Comparison of ENCODE assay signal across 23 cellular contexts in the genomic region with DNA sequence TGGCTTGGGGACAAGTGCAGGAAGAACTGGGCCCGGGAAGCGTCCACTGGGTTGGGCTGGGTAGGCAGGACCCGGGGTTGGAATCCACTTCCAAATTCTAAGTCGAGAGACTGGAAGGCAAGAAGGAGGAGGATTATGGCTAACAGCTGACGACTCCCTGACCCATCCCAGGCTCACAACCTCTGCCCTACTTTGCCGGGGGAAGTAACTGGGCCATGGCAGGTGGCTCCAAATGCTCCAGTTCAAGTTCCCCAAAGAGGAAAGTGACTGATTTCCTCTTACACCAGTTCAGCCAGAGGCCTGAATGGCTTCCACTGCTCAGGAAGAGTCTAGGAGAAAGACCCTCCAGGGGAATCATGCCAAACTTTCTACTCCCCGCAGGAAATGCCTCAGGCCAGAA. TPM values are rescaled to one million over a fixed set of nuclear protein-coding genes. Genes with fewer than 3 reads are reported as not detected.
A peak's percentile ranks its signal among the peaks of the same experiment; 100 is the strongest.
DNase-seq lines count a peak whose midpoint lies in the region; ATAC-seq lines count a peak whose summit lies in the region.
"Had no signal": no experiment of that assay in that cellular context is flagged by ENCODE, and none has a peak within 500 bp of the region (broad histone marks: within the 10 kb centered on the region; RNA-seq: fewer than 3 reads in every experiment).

No MANE protein-coding gene starts in this region.

- H3K27ac Mint-ChIP-seq in activated T-cell treated with anti-CD3 and anti-CD28 coated beads, Interleukin-2, amount 50 U/mL, for 24 hours, result peak overlapping the region; percentile 50
- H3K27ac Mint-ChIP-seq: CD8-positive, alpha-beta T cell had no signal

- H3K4me1 ChIP-seq in right cardiac atrium (ENCODE audit: control insufficient read depth, insufficient read depth, low read length), result no peaks in the 10 kb centered on the region
- H3K4me1 ChIP-seq: BLaER1 treated with 17β-estradiol and CSF1 and Interleukin-3, amounts not matched to agents 10 nM and 100 nM had no signal

- no peak overlapping the region for H3K27ac ChIP-seq in right cardiac atrium (ENCODE audit: low read length)

- no peaks in the 10 kb centered on the region for H3K27me3 ChIP-seq in right cardiac atrium (ENCODE audit: control insufficient read depth, insufficient read depth)
- H3K27me3 ChIP-seq: BLaER1 treated with 17β-estradiol and CSF1 and Interleukin-3, amounts not matched to agents 10 nM and 100 nM; MG63 had no signal

- H3K9me3 Mint-ChIP-seq in activated T-cell treated with anti-CD3 and anti-CD28 coated beads, Interleukin-2, amount 50 U/mL, for 24 hours, result no peaks in the 10 kb centered on the region
- H3K9me3 Mint-ChIP-seq: CD8-positive, alpha-beta T cell had no signal

- H3K9me3 ChIP-seq in right cardiac atrium (ENCODE audit: control insufficient read depth, low read length), result no peaks in the 10 kb centered on the region
- H3K9me3 ChIP-seq: BLaER1 treated with 17β-estradiol and CSF1 and Interleukin-3, amounts not matched to agents 10 nM and 100 nM; MG63 had no signal

- DNase-seq in activated T-cell treated with anti-CD3 and anti-CD28 coated beads, Interleukin-2, amount 50 U/mL, for 24 hours, result no peak
- DNase-seq in activated T-cell treated with anti-CD3 and anti-CD28 coated beads, Interleukin-2, amount 50 U/mL, for 48 hours, result no peak
- peak; percentile 48 for DNase-seq in dermis blood vessel endothelial cell
- peak; percentile 20 for DNase-seq in posterior vena cava (ENCODE audit: low spot score)
- DNase-seq in T1000 (lab: John Stamatoyannopoulos, UW), result no peak
- no peak for DNase-seq in right cardiac atrium
- DNase-seq: 8988T; CD8-positive, alpha-beta T cell; DND-41; Kasumi-1; MG63; NCI-H1048; NCI-H1417 treated with DMSO at 0.1 percent for 48 hours; NCI-H187; NCI-H2107; NCI-H510A; NK-92 treated with Interleukin-12 subunit alpha and Interleukin-12 subunit beta, amount 100 ng/mL, for 24 hours; SIG-M5 had no signal

- H3K4me3 ChIP-seq in right cardiac atrium (ENCODE audit: low read length), result no peak overlapping the region
- H3K4me3 ChIP-seq: BLaER1 treated with 17β-estradiol and CSF1 and Interleukin-3, amounts not matched to agents 10 nM and 100 nM; MG63 had no signal

- ATAC-seq in HG02870 (IDR thresholded peaks at IDR 0.05; ENCODE audit: unreplicated experiment), result no peak
- no peak for ATAC-seq in GM19328 (IDR thresholded peaks at IDR 0.05; ENCODE audit: unreplicated experiment)
- ATAC-seq in right cardiac atrium, result no peak
- ATAC-seq: CD8-positive, alpha-beta T cell; SK-N-SH treated with all-trans-retinoic acid at 6 μM for 48 hours had no signal

- 89% methylated on average over 7 of the region's 7 CpGs for WGBS in right cardiac atrium

- H3K4me3 Mint-ChIP-seq in activated T-cell treated with anti-CD3 and anti-CD28 coated beads, Interleukin-2, amount 50 U/mL, for 24 hours, result no peak overlapping the region
- H3K4me3 Mint-ChIP-seq: CD8-positive, alpha-beta T cell had no signal

- intact Hi-C loops in posterior vena cava (cut with DNase I), result no loop called here
- intact Hi-C loops in right cardiac atrium (cut with DNase I), result loop anchor here in 1 of 4 donors (10.0 kb wide), 1 partner anchor 65 kb away; no protein-coding TSS in a partner anchor

- H3K36me3 Mint-ChIP-seq in activated T-cell treated with anti-CD3 and anti-CD28 coated beads, Interleukin-2, amount 50 U/mL, for 24 hours (ENCODE audit: low read depth), result peaks cover 95% of the 10 kb centered on the region

- H3K27me3 Mint-ChIP-seq in activated T-cell treated with anti-CD3 and anti-CD28 coated beads, Interleukin-2, amount 50 U/mL, for 24 hours, result no peaks in the 10 kb centered on the region

- H3K4me1 Mint-ChIP-seq in activated T-cell treated with anti-CD3 and anti-CD28 coated beads, Interleukin-2, amount 50 U/mL, for 24 hours (ENCODE audit: low read depth), result no peaks in the 10 kb centered on the region

RNA-seq across cellular contexts. Expression of a gene that starts 11.4 kb away (rescaled TPM):
- total RNA-seq in dermis blood vessel endothelial cell (51.6 and 83.9 TPM in 2 replicates), posterior vena cava (10 to 100 TPM; 31.8 to 32.0 TPM), right cardiac atrium (10 to 100 TPM; 25.9 to 31.9 (median 30.8) TPM)
- 11.5 TPM for polyA plus RNA-seq in right cardiac atrium

RNA-seq across cellular contexts. Expression of a gene that starts 11.7 kb away (rescaled TPM):
- 23.5 and 29.7 TPM in 2 replicates for total RNA-seq in dermis blood vessel endothelial cell
- 10 to 100 TPM; 20.3 to 24.3 TPM for total RNA-seq in posterior vena cava
- 10 to 100 TPM; 10.1 to 21.1 (median 12.1) TPM for total RNA-seq in right cardiac atrium
- polyA plus RNA-seq in right cardiac atrium, result 14.8 TPM

RNA-seq across cellular contexts. Expression of a gene that starts 29.8 kb away (rescaled TPM):
- 95.1 and 172 TPM in 2 replicates for total RNA-seq in dermis blood vessel endothelial cell
- total RNA-seq in posterior vena cava, result 100 to 1,000 TPM; 111 to 120 TPM
- total RNA-seq in right cardiac atrium, result 10 to 100 TPM; 48.9 to 70.3 (median 63.7) TPM
- 64.5 TPM for polyA plus RNA-seq in right cardiac atrium

RNA-seq across cellular contexts. Expression of a gene that starts 48.7 kb away (rescaled TPM):
- total RNA-seq in dermis blood vessel endothelial cell (0.14 and 0.34 TPM in 2 replicates), posterior vena cava (under 1 TPM; 0.67 to 0.69 TPM), right cardiac atrium (under 1 TPM in 3 of 4 donors, not detected in 1; 0.17 to 0.26 (median 0.22) TPM)
- 0.20 TPM for polyA plus RNA-seq in right cardiac atrium
- total RNA-seq: G401 had no signal

Comparison
In these comparisons a context has a peak if more than half of its experiments do, and no peak if none do; other contexts are left out.
1. DNase-seq: peak in dermis blood vessel endothelial cell (single experiment) and posterior vena cava (single experiment); none in activated T-cell treated with anti-CD3 and anti-CD28 coated beads, Interleukin-2, amount 50 U/mL, for 24 hours (single experiment), activated T-cell treated with anti-CD3 and anti-CD28 coated beads, Interleukin-2, amount 50 U/mL, for 48 hours (0 of 2), T1000 (single experiment) and right cardiac atrium (0 of 3).